Comparison of ENCODE assay signal across 8 cellular contexts in genomic region chr7:99036531-99037175, GRCh38.
DNase-seq lines count a peak whose midpoint lies in the region; ATAC-seq, FAIRE-seq and TF ChIP-seq lines count a peak whose summit lies in the region.

No MANE protein-coding gene starts in this region.

- H4K20me1 ChIP-seq in smooth muscle cell (ENCODE audit: low read depth) = peaks cover 2% of the 10 kb centered on the region

- TF ChIP-seq POLR2A in stomach (IDR thresholded peaks at IDR 0.05) = no peak

- H2AFZ ChIP-seq in smooth muscle cell (ENCODE audit: low read depth) = no peak overlapping the region

- TF ChIP-seq CTCF in foreskin keratinocyte (conservative IDR thresholded peaks at IDR 0.05) = peak; percentile 52
- peak; percentile 22 for TF ChIP-seq CTCF in smooth muscle cell (IDR thresholded peaks at IDR 0.05; ENCODE audit: borderline replicate concordance, insufficient read depth, poor library complexity, severe bottlenecking)
- no peak for TF ChIP-seq CTCF in stomach (IDR thresholded peaks at IDR 0.05)

- DNase-seq in DMS53 (lab: John Stamatoyannopoulos, UW) (peak; percentile 50), DMS53 treated with DMSO at 0.1 percent for 48 hours (lab: John Stamatoyannopoulos, UW; ENCODE audit: unreplicated experiment) (no peak), RCC 7860 (ENCODE audit: low spot score) (peak; percentile 44), foreskin keratinocyte (no peak), smooth muscle cell (lab: John Stamatoyannopoulos, UW; ENCODE audit: unreplicated experiment) (no peak), DMS79 (lab: John Stamatoyannopoulos, UW) (no peak), stomach (no peak)

- intact Hi-C loops in stomach (cut with DNase I; ENCODE audit: low total_unique reads) = loop anchor here (5.0 to 10.0 kb wide), 3 partner anchors 108 to 276 kb away; partner anchors contain the start of gene SMURF1

- H3K27ac ChIP-seq in foreskin keratinocyte = no peak overlapping the region
- H3K27ac ChIP-seq in smooth muscle cell (ENCODE audit: low read depth) = no peak overlapping the region
- H3K27ac ChIP-seq in stomach = peak overlapping the region in 1 of 5 donors; percentile 28

- H3K9ac ChIP-seq in smooth muscle cell (ENCODE audit: low read depth) = no peak overlapping the region

- H3K36me3 ChIP-seq in smooth muscle cell (ENCODE audit: low read depth) (no peaks in the 10 kb centered on the region), stomach (peaks cover 81 to 100% (median 99%) of the 10 kb centered on the region in 4 donors)

- no peaks in the 10 kb centered on the region for H3F3A ChIP-seq in smooth muscle cell (ENCODE audit: low read depth)

- H3K4me3 ChIP-seq in smooth muscle cell = no peak overlapping the region
- no peak overlapping the region for H3K4me3 ChIP-seq in stomach

- FAIRE-seq in RCC 7860 (lab: Jason Lieb, UNC) = no peak

- no peaks in the 10 kb centered on the region for H3K9me3 ChIP-seq in smooth muscle cell (replicated peaks; ENCODE audit: low read depth)
- no peaks in the 10 kb centered on the region for H3K9me3 ChIP-seq in stomach

- H3K4me1 ChIP-seq in foreskin keratinocyte = no peaks in the 10 kb centered on the region
- H3K4me1 ChIP-seq in smooth muscle cell (ENCODE audit: low read depth) = no peaks in the 10 kb centered on the region
- H3K4me1 ChIP-seq in stomach = peaks cover 13 to 16% (median 16%) of the 10 kb centered on the region in 4 donors

- no peak overlapping the region for H3K4me2 ChIP-seq in smooth muscle cell

- H3K79me2 ChIP-seq in smooth muscle cell (ENCODE audit: low read depth) = no peaks in the 10 kb centered on the region

- 94% methylated on average over 12 of the region's 12 CpGs for WGBS in smooth muscle cell (ENCODE audit: low lambda C conversion rate)
- 68 to 80% (median 76%) methylated on average over 10 to 12 of the region's 12 CpGs for WGBS in stomach, 5 donors

- H3K27me3 ChIP-seq in foreskin keratinocyte = no peaks in the 10 kb centered on the region
- H3K27me3 ChIP-seq in smooth muscle cell (ENCODE audit: low read depth) = no peaks in the 10 kb centered on the region
- no peaks in the 10 kb centered on the region for H3K27me3 ChIP-seq in stomach

- peak; percentile 44 for ATAC-seq in foreskin keratinocyte
- no peak for ATAC-seq in HG02870 (IDR thresholded peaks at IDR 0.05; ENCODE audit: unreplicated experiment)

- no peak for TF ChIP-seq EP300 in stomach (IDR thresholded peaks at IDR 0.05)

Comparison
In these comparisons a context has a peak if more than half of its experiments do, and no peak if none do; other contexts are left out.
1. DNase-seq: peak in DMS53 (single experiment) and RCC 7860 (single experiment); none in DMS53 treated with DMSO at 0.1 percent for 48 hours (single experiment), foreskin keratinocyte (0 of 2), smooth muscle cell (single experiment), DMS79 (single experiment) and stomach (single experiment).
2. CTCF ChIP-seq: peak in foreskin keratinocyte (single experiment) and smooth muscle cell (single experiment); none in stomach (0 of 7).